32 cellular contexts compared by ENCODE assay signal in the genomic region with DNA sequence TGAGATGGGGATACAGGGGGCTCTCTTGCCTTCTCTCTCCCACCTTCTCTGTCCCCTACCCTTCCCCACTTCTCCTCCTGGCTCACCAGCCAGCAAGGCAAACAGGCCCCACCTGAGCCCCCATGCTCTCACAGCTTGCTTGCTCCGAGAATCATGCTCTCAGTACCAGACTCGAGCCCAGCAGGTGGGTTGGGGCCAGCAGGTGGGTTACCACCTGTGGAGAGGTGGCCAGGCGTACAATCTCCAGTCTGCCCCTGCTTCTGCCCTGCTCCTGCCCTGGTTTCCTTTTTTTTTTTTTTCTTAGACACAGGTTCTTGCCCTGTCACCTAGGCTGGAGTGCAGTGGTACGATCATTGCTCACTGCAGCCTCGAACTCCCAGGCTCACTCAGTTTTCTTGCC.
"Had no signal": no experiment of that assay in that cellular context is flagged by ENCODE, and none has a peak within 500 bp of the region (broad histone marks: within the 10 kb centered on the region; RNA-seq: fewer than 3 reads in every experiment).

No MANE protein-coding gene starts in this region.

- DNase-seq: activated CD4-positive, alpha-beta memory T cell treated with anti-CD3 and anti-CD28 coated beads, Interleukin-2, amount 10 ng/mL, durations not matched to agents 7 days and 5 days; activated CD4-positive, alpha-beta T cell treated with anti-CD3 and anti-CD28 coated beads, Interleukin-2, amount 10 ng/mL, durations not matched to agents 24 days and 14 days; activated CD8-positive, alpha-beta memory T cell treated with anti-CD3 and anti-CD28 coated beads, Interleukin-2, amount 50 U/mL, for 48 hours; activated gamma-delta T cell treated with Interleukin-2 at 50 U/mL for 16 hours; activated naive CD4-positive, alpha-beta T cell treated with anti-CD3 and anti-CD28 coated beads, Interleukin-2, amount 50 U/mL, for 16 hours; activated T-cell treated with anti-CD3 and anti-CD28 coated beads, Interleukin-2, amount 50 U/mL, for 24 hours; amniotic stem cell; caudate nucleus; dermis blood vessel endothelial cell; effector CD4-positive, alpha-beta T cell; gastrocnemius medialis; glutamatergic neuron; hippocampal formation; left cardiac atrium; left ventricle myocardium superior; mammary epithelial cell; naive B cell; posterior cingulate gyrus; right cardiac atrium; stimulated activated CD4-positive, alpha-beta T cell treated with anti-CD3 and anti-CD28 coated beads, Interleukin-15, amount 100 ng/mL, for 24 hours; stimulated activated CD4-positive, alpha-beta T cell treated with anti-CD3 and anti-CD28 coated beads, Interleukin-2, amount 100 ng/mL, for 24 hours; stimulated activated naive CD4-positive, alpha-beta T cell; T-helper 9 cell; tibial artery; upper lobe of right lung had no signal

- H3K4me3 Mint-ChIP-seq: activated CD4-positive, alpha-beta memory T cell treated with anti-CD3 and anti-CD28 coated beads, Interleukin-2, amount 10 ng/mL, durations not matched to agents 7 days and 5 days; activated CD4-positive, alpha-beta T cell treated with anti-CD3 and anti-CD28 coated beads, Interleukin-2, amount 10 ng/mL, durations not matched to agents 24 days and 14 days; activated T-cell treated with anti-CD3 and anti-CD28 coated beads, Interleukin-2, amount 50 U/mL, for 24 hours; mesothelial cell of epicardium; naive B cell; neural crest cell; T-helper 1 cell treated with Interleukin-12 subunit alpha and Interleukin-12 subunit beta and Interleukin-4 antibody, amounts not matched to agents 30 μg/mL and 1 μg/mL, for 36 hours had no signal

- H3K27ac Mint-ChIP-seq: activated CD4-positive, alpha-beta memory T cell treated with anti-CD3 and anti-CD28 coated beads, Interleukin-2, amount 10 ng/mL, durations not matched to agents 7 days and 5 days; activated CD4-positive, alpha-beta T cell treated with anti-CD3 and anti-CD28 coated beads, Interleukin-2, amount 10 ng/mL, durations not matched to agents 24 days and 14 days; activated T-cell treated with anti-CD3 and anti-CD28 coated beads, Interleukin-2, amount 50 U/mL, for 24 hours; mesothelial cell of epicardium; T-helper 1 cell treated with Interleukin-12 subunit alpha and Interleukin-12 subunit beta and Interleukin-4 antibody, amounts not matched to agents 30 μg/mL and 1 μg/mL, for 36 hours had no signal

- H3K27ac ChIP-seq: epithelial cell of prostate, gastrocnemius medialis, suprapubic skin, tibial artery, upper lobe of right lung, VCaP had no signal

- H3K27me3 ChIP-seq: gastrocnemius medialis, suprapubic skin, tibial artery, upper lobe of right lung had no signal

- H3K4me1 ChIP-seq: suprapubic skin had no signal

- H3K4me3 ChIP-seq: gastrocnemius medialis, suprapubic skin, tibial artery, upper lobe of right lung had no signal

- H3K9me3 ChIP-seq: gastrocnemius medialis, suprapubic skin, tibial artery, upper lobe of right lung had no signal

- H3K36me3 ChIP-seq: gastrocnemius medialis, suprapubic skin, tibial artery, upper lobe of right lung had no signal

- ATAC-seq: activated CD4-positive, CD25-positive, alpha-beta regulatory T cell treated with anti-CD3 and anti-CD28 coated beads, Interleukin-2, amount 50 U/mL, for 24 hours; gastrocnemius medialis; left cardiac atrium; left ventricle myocardium superior; right cardiac atrium; upper lobe of right lung had no signal

- H3K4me1 Mint-ChIP-seq: mesothelial cell of epicardium had no signal

- H3K36me3 Mint-ChIP-seq: mesothelial cell of epicardium, naive B cell had no signal

- H3K9me3 Mint-ChIP-seq: activated CD4-positive, alpha-beta memory T cell treated with anti-CD3 and anti-CD28 coated beads, Interleukin-2, amount 10 ng/mL, durations not matched to agents 7 days and 5 days; activated CD4-positive, alpha-beta T cell treated with anti-CD3 and anti-CD28 coated beads, Interleukin-2, amount 10 ng/mL, durations not matched to agents 24 days and 14 days; activated T-cell treated with anti-CD3 and anti-CD28 coated beads, Interleukin-2, amount 50 U/mL, for 24 hours; naive B cell; neural crest cell; T-helper 1 cell treated with Interleukin-12 subunit alpha and Interleukin-12 subunit beta and Interleukin-4 antibody, amounts not matched to agents 30 μg/mL and 1 μg/mL, for 36 hours had no signal
